In the genomic region with DNA sequence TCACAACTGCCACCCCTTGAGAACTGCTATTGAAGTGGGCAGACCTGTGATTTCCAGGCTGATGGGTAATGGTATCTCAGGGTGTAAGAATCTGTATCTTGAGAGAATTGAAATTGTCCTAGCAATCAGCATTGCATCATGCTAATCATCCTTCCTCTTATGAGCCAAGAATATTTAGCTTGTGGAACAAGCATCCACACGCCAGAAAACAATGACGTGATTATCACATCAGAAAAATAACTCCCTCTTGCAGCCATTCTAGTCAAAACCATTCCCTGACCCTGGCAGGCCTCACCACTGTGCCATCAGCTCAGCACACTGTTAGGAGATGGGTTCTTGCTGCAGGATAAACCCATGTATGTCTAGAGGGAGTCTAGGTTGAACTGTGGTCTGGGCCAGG, we compare ENCODE assay signal across 23 cellular contexts. TPM values are rescaled to one million over a fixed set of nuclear protein-coding genes. Genes with fewer than 3 reads are reported as not detected.
"Had no signal": no experiment of that assay in that cellular context is flagged by ENCODE, and none has a peak within 500 bp of the region (broad histone marks: within the 10 kb centered on the region; RNA-seq: fewer than 3 reads in every experiment).

No MANE protein-coding gene starts in this region.

- H3K36me3 ChIP-seq: heart right ventricle, lower lobe of right lung, stomach, transverse colon had no signal

- FAIRE-seq: endometrium, urothelium cell line had no signal

- DNase-seq: activated CD4-positive, alpha-beta memory T cell treated with anti-CD3 and anti-CD28 coated beads for 36 hours; activated CD4-positive, alpha-beta T cell treated with anti-CD3 and anti-CD28 coated beads for 48 hours; activated CD4-positive, CD25-positive, alpha-beta regulatory T cell; activated naive CD4-positive, alpha-beta T cell treated with Interleukin-2 at 50 U/mL for 16 hours; activated naive CD8-positive, alpha-beta T cell treated with anti-CD3 and anti-CD28 coated beads, Interleukin-2, amount 10 ng/mL, durations not matched to agents 7 days and 5 days; activated T-cell treated with anti-CD3 and anti-CD28 coated beads, Interleukin-2, amount 50 U/mL, for 48 hours; amniotic stem cell; heart right ventricle; islet precursor cell; lower lobe of right lung; naive B cell; posterior cingulate gyrus; stimulated activated CD4-positive, alpha-beta T cell treated with anti-CD3 and anti-CD28 coated beads, Interleukin-15, amount 100 ng/mL, for 24 hours; stomach; T1000; transverse colon had no signal

- H3K4me2 ChIP-seq: smooth muscle cell had no signal

- H3K9me3 ChIP-seq: heart right ventricle, lower lobe of right lung, stomach, transverse colon had no signal

- ATAC-seq: heart right ventricle; lower lobe of right lung; sciatic nerve; stimulated activated memory B cell treated with anti-CD40 and anti-IgM and Interleukin-4, amounts not matched to agents 10 μg/mL and 1 μg/mL and 100 μg/mL, for 72 hours had no signal

- H3K4me3 ChIP-seq: heart right ventricle, lower lobe of right lung, smooth muscle cell, stomach, transverse colon had no signal

- H3K27ac ChIP-seq: heart right ventricle, lower lobe of right lung, stomach, transverse colon had no signal

RNA-seq across cellular contexts. Expression of a gene that starts 6.7 kb away (rescaled TPM):
- total RNA-seq: activated CD4-positive, alpha-beta memory T cell treated with anti-CD3 and anti-CD28 coated beads for 36 hours; heart right ventricle; lower lobe of right lung; mesenteric fat pad; sciatic nerve had no signal
- polyA plus RNA-seq: neural cell, smooth muscle cell had no signal
